Comparison of ENCODE assay signal across 8 cellular contexts in the genomic region with DNA sequence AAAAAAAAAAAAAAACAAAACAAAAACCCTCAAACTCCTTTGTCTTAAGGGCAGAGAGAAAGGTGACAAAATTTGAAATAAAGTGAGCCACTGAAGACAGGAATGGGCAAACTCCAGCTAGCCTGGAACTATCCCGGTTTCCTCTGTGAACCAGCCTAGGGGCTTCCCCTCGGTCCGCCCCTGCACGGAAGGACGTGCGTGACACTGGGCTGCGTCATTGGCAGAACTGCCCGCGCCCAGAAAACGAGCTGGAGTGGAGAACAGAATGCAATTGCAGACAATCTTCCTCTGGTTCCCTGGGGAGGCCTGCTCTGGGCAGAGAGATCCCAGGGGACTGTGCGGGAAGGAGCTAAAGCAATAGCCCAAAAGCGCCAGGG. TPM values are rescaled to one million over a fixed set of nuclear protein-coding genes. Genes with fewer than 3 reads are reported as not detected.
DNase-seq lines count a peak whose midpoint lies in the region; ATAC-seq and TF ChIP-seq lines count a peak whose summit lies in the region.

No MANE protein-coding gene starts in this region.

- peak in 1 of 4 donors; percentile 65 for TF ChIP-seq EP300 in upper lobe of left lung (IDR thresholded peaks at IDR 0.05)

- H3K4me1 Mint-ChIP-seq in IgD-negative memory B cell (peaks cover 5 to 8% (median 7%) of the 10 kb centered on the region in 3 donors), neural crest cell (peaks cover 20% of the 10 kb centered on the region)
- peaks cover 50% of the 10 kb centered on the region for H3K4me1 Mint-ChIP-seq in activated T-cell treated with anti-CD3 and anti-CD28 coated beads, Interleukin-2, amount 50 U/mL, for 24 hours (ENCODE audit: low read depth)

- ATAC-seq in GM21367 (IDR thresholded peaks at IDR 0.05; ENCODE audit: unreplicated experiment): peak; percentile 37
- ATAC-seq in upper lobe of left lung (ENCODE audit: low FRiP score in 2 of 2): peak; percentile 85 to 92

- TF ChIP-seq CTCF in fibroblast of the aortic adventitia (IDR thresholded peaks at IDR 0.05; ENCODE audit: insufficient read depth, low read length) (no peak), neural crest cell (conservative IDR thresholded peaks at IDR 0.05) (no peak), upper lobe of left lung (IDR thresholded peaks at IDR 0.05) (no peak)

- peak; percentile 65 for DNase-seq in D341Med (ENCODE audit: low spot score)
- DNase-seq in activated T-cell treated with anti-CD3 and anti-CD28 coated beads, Interleukin-2, amount 50 U/mL, for 24 hours: peak; percentile 68
- DNase-seq in fibroblast of the aortic adventitia (ENCODE audit: low read depth): peak; percentile 90
- DNase-seq in neural crest cell (ENCODE audit: low read depth, low spot score): peak; percentile 16
- peak; percentile 79 to 84 for DNase-seq in upper lobe of left lung
- DNase-seq in GF-D8 (lab: John Stamatoyannopoulos, UW): no peak

- WGBS in upper lobe of left lung, 2 donors: 1 to 7% methylated on average over 12 of the region's 12 CpGs

- peak in 1 of 4 donors; percentile 58 for TF ChIP-seq POLR2A in upper lobe of left lung (IDR thresholded peaks at IDR 0.05)

- H3K9me3 ChIP-seq in upper lobe of left lung: no peaks in the 10 kb centered on the region

- no peaks in the 10 kb centered on the region for H3K36me3 ChIP-seq in upper lobe of left lung

- H3K27me3 ChIP-seq in upper lobe of left lung: no peaks in the 10 kb centered on the region

- H3K27ac Mint-ChIP-seq in IgD-negative memory B cell (no peak overlapping the region), neural crest cell (ENCODE audit: unreplicated experiment) (no peak overlapping the region)
- H3K27ac Mint-ChIP-seq in activated T-cell treated with anti-CD3 and anti-CD28 coated beads, Interleukin-2, amount 50 U/mL, for 24 hours: peak overlapping the region; percentile 88

- H3K36me3 Mint-ChIP-seq in IgD-negative memory B cell: no peaks in the 10 kb centered on the region
- H3K36me3 Mint-ChIP-seq in activated T-cell treated with anti-CD3 and anti-CD28 coated beads, Interleukin-2, amount 50 U/mL, for 24 hours (ENCODE audit: low read depth): no peaks in the 10 kb centered on the region
- no peaks in the 10 kb centered on the region for H3K36me3 Mint-ChIP-seq in neural crest cell (ENCODE audit: low read depth)

- H3K4me3 Mint-ChIP-seq in IgD-negative memory B cell (peak overlapping the region in 3 of 4 donors; percentile 65 to 86 (median 82)), neural crest cell (peak overlapping the region; percentile 89)
- H3K4me3 Mint-ChIP-seq in activated T-cell treated with anti-CD3 and anti-CD28 coated beads, Interleukin-2, amount 50 U/mL, for 24 hours: peak overlapping the region; percentile 79

- peak overlapping the region; percentile 58 to 84 (median 79) for H3K27ac ChIP-seq in upper lobe of left lung

- H3K9me3 Mint-ChIP-seq in IgD-negative memory B cell (no peaks in the 10 kb centered on the region), neural crest cell (no peaks in the 10 kb centered on the region)
- H3K9me3 Mint-ChIP-seq in activated T-cell treated with anti-CD3 and anti-CD28 coated beads, Interleukin-2, amount 50 U/mL, for 24 hours: no peaks in the 10 kb centered on the region

- H3K27me3 Mint-ChIP-seq in IgD-negative memory B cell: peaks cover 16% of the 10 kb centered on the region
- peaks cover 31% of the 10 kb centered on the region for H3K27me3 Mint-ChIP-seq in activated T-cell treated with anti-CD3 and anti-CD28 coated beads, Interleukin-2, amount 50 U/mL, for 24 hours
- peaks cover 13% of the 10 kb centered on the region for H3K27me3 Mint-ChIP-seq in neural crest cell (ENCODE audit: low read depth)

- H3K4me1 ChIP-seq in upper lobe of left lung: peaks cover 0 to 24% (median 8%) of the 10 kb centered on the region in 4 donors

- H3K4me3 ChIP-seq in fibroblast of the aortic adventitia (ENCODE audit: low read depth, low read length) (peak overlapping the region; percentile 61), upper lobe of left lung (peak overlapping the region; percentile 19 to 59 (median 50))

RNA-seq across cellular contexts. Expression of a gene that starts 0.6 kb away (rescaled TPM):
- not detected for polyA plus RNA-seq in IgD-negative memory B cell
- 0.41 and 1.2 TPM in 2 replicates for total RNA-seq in fibroblast of the aortic adventitia (ENCODE audit: low replicate concordance)
- 3.6 and 4.7 TPM in 2 replicates for total RNA-seq in neural crest cell
- total RNA-seq in upper lobe of left lung: 10 to 100 TPM in 1 of 6 donors, 1 to 10 TPM in 4, not detected in 1; 6.3 to 10.6 (median 7.1) TPM
